Comparison of ENCODE assay signal across 24 cellular contexts in the genomic region with DNA sequence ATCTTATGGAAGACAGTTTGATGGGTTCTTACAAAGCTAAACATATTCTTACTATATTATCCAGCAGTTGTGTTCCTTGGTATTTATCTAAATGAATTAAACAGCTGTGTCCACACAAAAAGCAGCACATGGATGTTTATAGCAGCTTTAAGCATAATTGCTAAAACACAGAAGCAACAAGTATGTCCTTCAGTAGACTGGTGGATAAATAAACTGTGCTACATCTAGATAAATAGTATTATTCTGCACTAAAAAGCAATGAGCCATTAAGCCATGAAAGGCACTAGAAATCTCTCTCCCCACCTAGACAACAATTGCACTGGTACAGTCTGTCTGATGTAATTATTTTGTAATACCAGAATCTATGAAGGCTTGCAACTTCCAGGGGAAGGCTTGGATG.
"Had no signal": no experiment of that assay in that cellular context is flagged by ENCODE, and none has a peak within 500 bp of the region (broad histone marks: within the 10 kb centered on the region; RNA-seq: fewer than 3 reads in every experiment).

No MANE protein-coding gene starts in this region.

- H3K27ac ChIP-seq: body of pancreas, colonic mucosa, gastrocnemius medialis, left ventricle myocardium inferior, neural progenitor cell, testis, transverse colon had no signal

- H3K36me3 ChIP-seq: colonic mucosa, gastrocnemius medialis, left ventricle myocardium inferior, neural progenitor cell, transverse colon had no signal

- H3K9me3 ChIP-seq: body of pancreas, colonic mucosa, gastrocnemius medialis, testis, transverse colon had no signal

- DNase-seq: activated CD4-positive, alpha-beta T cell treated with anti-CD3 and anti-CD28 coated beads for 36 hours; activated CD4-positive, CD25-positive, alpha-beta regulatory T cell; activated CD8-positive, alpha-beta memory T cell treated with anti-CD3 and anti-CD28 coated beads, Interleukin-2, amount 10 ng/mL, durations not matched to agents 7 days and 5 days; activated CD8-positive, alpha-beta T cell treated with anti-CD3 and anti-CD28 coated beads, Interleukin-2, amount 10 ng/mL, durations not matched to agents 7 days and 5 days; activated effector memory CD4-positive, alpha-beta T cell treated with Interleukin-2 at 50 U/mL for 16 hours; activated naive CD4-positive, alpha-beta T cell treated with Interleukin-2 at 50 U/mL for 16 hours; activated T-cell treated with anti-CD3 and anti-CD28 coated beads, Interleukin-2, amount 50 U/mL, for 72 hours; anterior cingulate cortex; body of pancreas; colonic mucosa; effector CD8-positive, alpha-beta T cell; gastrocnemius medialis; glutamatergic neuron; left ventricle myocardium inferior; mesendoderm; natural killer cell; right cardiac atrium; stimulated activated CD4-positive, alpha-beta T cell treated with anti-CD3 and anti-CD28 coated beads, Interleukin-15, amount 100 ng/mL, for 24 hours; stimulated activated CD4-positive, alpha-beta T cell treated with anti-CD3 and anti-CD28 coated beads, Interleukin-2, amount 100 ng/mL, for 24 hours; stimulated activated naive CD8-positive, alpha-beta T cell treated with anti-CD3 and anti-CD28 coated beads, Interleukin-15, Interleukin-2, amounts not matched to agents 100 U/mL and 50 U/mL, for 24 hours; testis; transverse colon had no signal

- H3K4me1 ChIP-seq: body of pancreas, colonic mucosa, gastrocnemius medialis, left ventricle myocardium inferior, neural progenitor cell, testis, transverse colon had no signal

- H3K4me3 ChIP-seq: body of pancreas, colonic mucosa, gastrocnemius medialis, left ventricle myocardium inferior, lung, neural progenitor cell, testis, transverse colon had no signal
